ENCODE assay signal across 9 cellular contexts in genomic region chr21:45069085-45069484, GRCh38.
"Had no signal": no experiment of that assay in that cellular context is flagged by ENCODE, and none has a peak within 500 bp of the region (broad histone marks: within the 10 kb centered on the region; RNA-seq: fewer than 3 reads in every experiment).

No MANE protein-coding gene starts in this region.

- H3K4me3 ChIP-seq: GM23338, HAP-1 had no signal

- H3K4me1 ChIP-seq: HAP-1 had no signal

- H2AFZ ChIP-seq: GM23338 had no signal

- ATAC-seq: GM23338, HCT116, HepG2 had no signal

- H3K36me3 ChIP-seq: HAP-1 had no signal

- H3K9me3 ChIP-seq: HAP-1 had no signal

- H3K4me2 ChIP-seq: GM23338, KMS-11 had no signal

- FAIRE-seq: HepG2 had no signal

- H3K27ac ChIP-seq: HL-60, KMS-11 had no signal

- H3K9ac ChIP-seq: KMS-11 had no signal

- DNase-seq: H7, HFFc6, KBM-7 had no signal
